ENCODE assay signal across 1 cellular context in the genomic region with DNA sequence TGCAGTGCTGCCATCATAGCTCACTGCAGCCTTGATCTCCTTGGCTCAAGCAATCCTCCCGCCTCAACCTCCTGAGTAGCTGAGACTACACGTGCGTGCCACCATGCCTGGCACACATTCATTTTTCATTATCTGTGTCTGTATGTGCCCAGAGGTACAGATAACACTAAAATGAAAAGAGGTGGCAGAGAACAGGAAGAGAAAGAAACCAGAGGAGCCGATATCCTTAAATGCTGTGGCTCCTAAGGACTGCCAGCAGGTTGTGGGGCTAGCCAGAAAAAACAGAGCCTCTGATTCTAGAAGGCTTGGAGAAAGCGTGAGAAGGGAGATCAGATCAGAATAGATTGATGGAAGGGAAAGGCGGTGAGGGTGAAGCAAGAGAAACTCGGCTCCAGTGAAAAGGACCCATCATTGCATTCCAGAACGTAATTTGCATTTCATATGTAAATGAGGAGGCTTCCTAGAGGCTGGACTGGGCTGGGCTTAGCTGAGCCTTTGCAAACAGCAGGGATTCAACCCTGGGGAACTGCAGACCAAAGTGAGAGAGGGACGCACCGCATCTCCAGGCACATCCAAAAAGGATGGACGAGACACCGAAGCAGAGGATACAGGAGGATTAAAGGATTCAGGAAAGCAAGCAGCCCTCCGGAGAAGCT.
TF ChIP-seq lines count a peak whose summit lies in the region.

No MANE protein-coding gene starts in this region.

TF ChIP-seq in H1, 55 proteins besides CTCF, POLR2A, EP300 and RAD21 (continued from another document):
- TF ChIP-seq, protein P1, sequence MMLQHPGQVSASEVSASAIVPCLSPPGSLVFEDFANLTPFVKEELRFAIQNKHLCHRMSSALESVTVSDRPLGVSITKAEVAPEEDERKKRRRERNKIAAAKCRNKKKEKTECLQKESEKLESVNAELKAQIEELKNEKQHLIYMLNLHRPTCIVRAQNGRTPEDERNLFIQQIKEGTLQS (IDR thresholded peaks at IDR 0.05; ENCODE audit: insufficient read depth, low read depth, low read length): no peak
- no peak for TF ChIP-seq SUZ12 (IDR thresholded peaks at IDR 0.05; ENCODE audit: low read length)
- TF ChIP-seq NRF1 (IDR thresholded peaks at IDR 0.05; ENCODE audit: low read depth, low read length): no peak
- TF ChIP-seq EZH2 (IDR thresholded peaks at IDR 0.05; ENCODE audit: low read depth, low read length, severe bottlenecking): no peak
